In the genomic region with DNA sequence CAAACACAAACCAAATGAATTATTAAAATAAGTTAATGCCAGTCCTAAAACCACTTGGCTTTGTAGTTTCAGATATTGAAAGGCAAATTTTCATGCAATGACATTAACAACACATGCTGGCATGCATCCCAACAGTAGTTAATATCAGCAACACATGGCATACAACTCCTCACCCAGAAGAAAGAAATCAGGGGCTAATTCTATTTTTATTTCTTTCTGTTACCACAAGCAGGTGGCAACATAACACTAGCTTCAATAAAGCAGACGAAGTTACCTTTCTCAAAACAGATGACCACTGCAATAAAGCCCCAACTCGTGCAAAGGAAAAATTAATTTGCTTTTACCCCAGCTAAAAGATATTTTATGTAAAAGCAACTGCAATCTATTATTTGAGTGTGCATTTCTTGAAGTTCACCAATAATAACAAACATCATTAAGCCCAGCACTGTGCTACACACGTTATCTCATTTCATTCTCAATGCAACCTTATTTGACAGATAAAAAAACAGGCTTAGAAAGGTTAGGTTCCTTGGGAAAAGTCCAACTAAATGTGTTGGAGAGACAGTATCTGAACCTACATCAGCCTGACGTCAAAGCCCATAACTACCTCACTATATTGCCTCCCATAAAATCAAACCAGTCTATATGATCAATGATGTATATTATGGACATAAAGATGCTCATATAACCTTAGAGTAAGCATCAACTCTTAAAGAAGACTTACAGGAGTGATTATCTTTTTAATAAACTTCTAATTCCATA, we compare ENCODE assay signal across 8 cellular contexts. TPM values are rescaled to one million over a fixed set of nuclear protein-coding genes. Genes with fewer than 3 reads are reported as not detected.
A peak's percentile ranks its signal among the peaks of the same experiment; 100 is the strongest.
DNase-seq lines count a peak whose midpoint lies in the region; ATAC-seq, FAIRE-seq and TF ChIP-seq lines count a peak whose summit lies in the region.

No MANE protein-coding gene starts in this region.

- no peak overlapping the region for H3K27ac ChIP-seq in AG04450 (ENCODE audit: low read depth, low read length)

- POLR2A ChIA-PET in AG04450 (lab: Yijun Ruan, JAX), result interaction anchor here (0.8 kb wide), 1 partner anchor 121 kb away, joined by 3 read pairs; a partner anchor contains a TSS

- H3K9ac ChIP-seq in adipocyte (ENCODE audit: low read length), result peak overlapping the region; percentile 95

- 0 out of 2 replicates have a peak, but pooled peaks have one; percentile 10 for TF ChIP-seq CTCF in AG04450 (IDR thresholded peaks at IDR 0.05; ENCODE audit: low read depth, low read length)

- no peaks in the 10 kb centered on the region for H3K9me3 ChIP-seq in AG04450 (ENCODE audit: control insufficient read depth, insufficient read depth, low read length)
- no peaks in the 10 kb centered on the region for H3K9me3 ChIP-seq in adipocyte (ENCODE audit: control insufficient read depth, low read length)

- FAIRE-seq in GM19239 (lab: Jason Lieb, UNC), result peak; percentile 35

- H3K27me3 ChIP-seq in AG04450 (ENCODE audit: control insufficient read depth, insufficient read depth, low read length) (no peaks in the 10 kb centered on the region), adipocyte (replicated peaks; ENCODE audit: control insufficient read depth, insufficient read depth, low read length) (no peaks in the 10 kb centered on the region)

- H3K4me1 ChIP-seq in adipocyte (ENCODE audit: control insufficient read depth, insufficient read depth, low read length), result peaks cover 20% of the 10 kb centered on the region

- H3K4me3 ChIP-seq in AG04450 (ENCODE audit: low read depth, low read length) (peak overlapping the region; percentile 77), adipocyte (ENCODE audit: low read length) (peak overlapping the region; percentile 87)

- CTCF ChIA-PET in AG04450 (lab: Charles Lee), result interaction anchor here (5.3 kb wide), 1 partner anchor 13 kb away, joined by 41 read pairs; no protein-coding TSS in a partner anchor

- DNase-seq in AG04450 (ENCODE audit: low read depth, low spot score), result no peak
- no peak for DNase-seq in GM19239 (ENCODE audit: insufficient read length, low spot score)
- peak; percentile 37 for DNase-seq in adipocyte (ENCODE audit: low read depth)
- peak; percentile 16 for DNase-seq in medulla oblongata (ENCODE audit: extremely low spot score)
- no peak for DNase-seq in stimulated activated CD4-positive, alpha-beta T cell treated with anti-CD3 and anti-CD28 coated beads, Interleukin-2, amount 100 ng/mL, for 24 hours
- DNase-seq in germinal center (ENCODE audit: low spot score), result no peak
- DNase-seq in GDM1 (lab: John Stamatoyannopoulos, UW), result no peak

- ATAC-seq in GM21529 (IDR thresholded peaks at IDR 0.05; ENCODE audit: unreplicated experiment), result no peak

- no peaks in the 10 kb centered on the region for H3K36me3 ChIP-seq in adipocyte (ENCODE audit: control insufficient read depth, insufficient read depth, low read length, severe bottlenecking)

RNA-seq across cellular contexts. Expression of a gene that starts 2.8 kb away (rescaled TPM):
- polyA plus RNA-seq in AG04450 (2011; rRNA removed), result 76.9 and 95.9 TPM in 2 replicates
- polyA minus RNA-seq in AG04450 (2011; rRNA and poly(A)+ RNA removed), result 38.9 and 68.4 TPM in 2 replicates

Comparison
In these comparisons a context has a peak if more than half of its experiments do, and no peak if none do; other contexts are left out.
1. DNase-seq: peak in adipocyte (single experiment) and medulla oblongata (single experiment); none in AG04450 (single experiment), GM19239 (single experiment), stimulated activated CD4-positive, alpha-beta T cell treated with anti-CD3 and anti-CD28 coated beads, Interleukin-2, amount 100 ng/mL, for 24 hours (0 of 2), germinal center (single experiment) and GDM1 (single experiment).